In the genomic region with DNA sequence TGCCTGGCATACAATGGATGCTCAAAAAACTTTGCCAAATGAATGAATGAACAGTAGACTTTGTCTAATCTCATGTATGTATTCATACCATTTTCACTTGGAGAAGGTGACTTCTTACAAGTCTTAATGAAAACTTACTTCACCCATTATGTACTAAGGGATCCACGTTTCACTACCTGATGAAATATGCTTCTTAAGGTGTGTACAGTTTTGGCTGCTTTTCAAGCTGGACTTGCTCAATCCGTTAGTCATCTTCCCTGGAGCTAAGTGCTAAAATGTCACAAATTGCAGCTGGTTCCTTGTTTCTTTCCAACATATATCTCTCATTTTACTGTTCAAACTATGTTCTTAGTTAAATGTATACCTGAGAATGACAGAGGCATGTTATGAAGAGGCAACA, we compare ENCODE assay signal across 22 cellular contexts. TPM values are rescaled to one million over a fixed set of nuclear protein-coding genes. Genes with fewer than 3 reads are reported as not detected.
DNase-seq lines count a peak whose midpoint lies in the region; ATAC-seq and TF ChIP-seq lines count a peak whose summit lies in the region.
"Had no signal": no experiment of that assay in that cellular context is flagged by ENCODE, and none has a peak within 500 bp of the region (broad histone marks: within the 10 kb centered on the region; RNA-seq: fewer than 3 reads in every experiment).

No MANE protein-coding gene starts in this region.

- in situ Hi-C loops in KBM-7 (cut with MboI; ENCODE audit: low pct_unique_long_range_greater_than_20kb, low sequenced_read_pairs), result no loop called here

- no peak overlapping the region for H3K4me3 ChIP-seq in PC-3 (ENCODE audit: low read length)
- H3K4me3 ChIP-seq: coronary artery, GM12878, K562, transverse colon had no signal

- peak overlapping the region; percentile 65 for H3K27ac ChIP-seq in PC-3 (ENCODE audit: low read length)
- H3K27ac ChIP-seq in epithelial cell of prostate, result peak overlapping the region; percentile 81
- H3K27ac ChIP-seq: brain microvascular endothelial cell, coronary artery, neutrophil, transverse colon had no signal

- ATAC-seq in PC-3 (peak; percentile 47), omental fat pad (ENCODE audit: low FRiP score) (peak; percentile 70), GM21381 (IDR thresholded peaks at IDR 0.05; ENCODE audit: unreplicated experiment) (no peak)
- ATAC-seq: activated T-cell treated with anti-CD3 and anti-CD28 coated beads, Interleukin-2, amount 50 U/mL, for 4 hours; GM12878; K562; left cardiac atrium had no signal

- no peaks in the 10 kb centered on the region for H3K79me2 ChIP-seq in PC-3 (ENCODE audit: low read length)

- no peaks in the 10 kb centered on the region for H3K9me3 ChIP-seq in PC-3 (ENCODE audit: low read length)
- H3K9me3 ChIP-seq: neutrophil had no signal

- H3K27me3 ChIP-seq in PC-3 (ENCODE audit: low read length), result no peaks in the 10 kb centered on the region

- BruUV-seq in PC-3 (replicated peaks; lab: Mats Ljungman, UMichigan), result no TSS peak

- H3K4me2 ChIP-seq in PC-3 (ENCODE audit: low read length), result peak overlapping the region; percentile 40; the same call in 1 of the 2 replicates

- CTCF ChIA-PET in PC-3 (lab: Charles Lee), result interaction anchor here (0.5 kb wide), 1 partner anchor 59 kb away, joined by 3 read pairs; no protein-coding TSS in a partner anchor

- H3K9ac ChIP-seq in PC-3 (ENCODE audit: low read length), result no peak overlapping the region

- TF ChIP-seq CTCF in PC-3 (conservative IDR thresholded peaks at IDR 0.05; ENCODE audit: low read depth, low read length) (no peak), omental fat pad (IDR thresholded peaks at IDR 0.05) (no peak)

- H2AFZ ChIP-seq in PC-3 (ENCODE audit: low read length), result no peak overlapping the region

- H3K4me1 ChIP-seq in PC-3 (ENCODE audit: insufficient read depth, low read length), result peaks cover 18% of the 10 kb centered on the region

- H3F3A ChIP-seq in PC-3 (ENCODE audit: low read length, unreplicated experiment), result no peaks in the 10 kb centered on the region

- POLR2A ChIA-PET in PC-3 (lab: Charles Lee; ENCODE audit: unreplicated experiment), result interaction anchor here (0.7 kb wide), 1 partner anchor 10 kb away, joined by 6 read pairs; no protein-coding TSS in a partner anchor

- no peaks in the 10 kb centered on the region for H4K20me1 ChIP-seq in PC-3 (ENCODE audit: low read length)

- no peaks in the 10 kb centered on the region for H3K9me2 ChIP-seq in PC-3 (replicated peaks; ENCODE audit: low read length)

- intact Hi-C loops in PC-3 (cut with micrococcal nuclease), result no loop called here

- H3K36me3 ChIP-seq in PC-3 (ENCODE audit: low read depth, low read length), result no peaks in the 10 kb centered on the region
- H3K36me3 ChIP-seq: brain microvascular endothelial cell, neutrophil, transverse colon had no signal

- DNase-seq in H4 (ENCODE audit: low spot score), result peak; percentile 10
- peak; percentile 91 for DNase-seq in PC-3
- DNase-seq in epithelial cell of prostate (ENCODE audit: low read depth, low spot score), result peak; percentile 94
- DNase-seq in omental fat pad (ENCODE audit: low spot score), result no peak
- DNase-seq in KBM-7, result no peak
- DNase-seq in GM03348 (ENCODE audit: low spot score), result no peak
- no peak for DNase-seq in stimulated activated CD4-positive, alpha-beta T cell treated with anti-CD3 and anti-CD28 coated beads, Interleukin-12 subunit alpha, Interleukin-12 subunit beta, amount 100 ng/mL, for 4 hours
- DNase-seq: activated CD4-positive, alpha-beta T cell treated with anti-CD3 and anti-CD28 coated beads for 48 hours; activated T-cell treated with anti-CD3 and anti-CD28 coated beads, Interleukin-2, amount 50 U/mL, for 4 hours; brain microvascular endothelial cell; DND-41; left cardiac atrium; mesendoderm; NCI-H187; RPMI8226; transverse colon had no signal

RNA-seq across cellular contexts. Expression of a gene that starts 4.2 kb away (rescaled TPM):
- 2.7 and 4.5 TPM in 2 replicates for total RNA-seq in H4 (2014; rRNA removed; shearing (Covaris generic))
- total RNA-seq in PC-3 (2014; rRNA removed) (18.3 and 18.6 TPM in 2 replicates), omental fat pad (1 to 10 TPM in 2 of 4 donors, under 1 TPM in 1, not detected in 1; 0.38 to 2.0 (median 1.5) TPM)
- total RNA-seq: activated T-cell treated with anti-CD3 and anti-CD28 coated beads, Interleukin-2, amount 50 U/mL, for 4 hours; HT-29; K562; transverse colon had no signal

Comparison
In these comparisons a context has a peak if more than half of its experiments do, and no peak if none do; other contexts are left out.
1. DNase-seq: peak in H4 (single experiment), PC-3 (single experiment) and epithelial cell of prostate (single experiment); none in omental fat pad (single experiment), KBM-7 (single experiment), GM03348 (single experiment) and stimulated activated CD4-positive, alpha-beta T cell treated with anti-CD3 and anti-CD28 coated beads, Interleukin-12 subunit alpha, Interleukin-12 subunit beta, amount 100 ng/mL, for 4 hours (single experiment).